Comparison of ENCODE assay signal across 23 cellular contexts in the genomic region with DNA sequence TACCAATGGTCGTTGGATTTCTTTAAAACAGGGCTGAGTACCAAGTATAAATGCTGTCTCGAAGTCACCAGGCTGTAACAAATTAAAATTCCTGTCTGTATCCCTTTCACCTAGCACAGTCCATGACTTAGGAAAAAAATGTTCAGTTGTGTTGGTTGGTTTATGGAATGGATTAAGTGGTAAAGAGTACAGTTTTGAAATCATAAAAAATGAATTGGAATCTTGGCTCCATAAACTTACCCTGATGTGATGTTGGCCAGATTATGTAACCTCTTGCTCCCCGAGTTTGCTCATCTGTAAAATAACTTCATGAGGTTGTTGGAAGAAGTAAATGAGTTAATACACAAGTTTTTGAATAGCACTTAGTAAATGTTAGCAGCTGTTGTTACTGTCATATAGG.
DNase-seq lines count a peak whose midpoint lies in the region; ATAC-seq, FAIRE-seq and TF ChIP-seq lines count a peak whose summit lies in the region.
"Had no signal": no experiment of that assay in that cellular context is flagged by ENCODE, and none has a peak within 500 bp of the region (broad histone marks: within the 10 kb centered on the region; RNA-seq: fewer than 3 reads in every experiment).

No MANE protein-coding gene starts in this region.

- TF ChIP-seq POLR2A in K562 (conservative IDR thresholded peaks at IDR 0.05), result no peak

- CTCF ChIA-PET in K562 (lab: Yijun Ruan, JAX; ENCODE audit: low intra/inter-chr PET ratio), result no interaction called here
- CTCF ChIA-PET in activated CD4-positive, alpha-beta T cell treated with anti-CD3 and anti-CD28 coated beads, Interleukin-2, amount 10 ng/mL, durations not matched to agents 7 days and 5 days (lab: Charles Lee), result interaction anchor here (0.7 kb wide), 1 partner anchor 25 kb away, joined by 3 read pairs; no protein-coding TSS in a partner anchor

- no peaks in the 10 kb centered on the region for H3K4me1 Mint-ChIP-seq in activated CD4-positive, alpha-beta T cell treated with anti-CD3 and anti-CD28 coated beads, Interleukin-2, amount 10 ng/mL, durations not matched to agents 7 days and 5 days
- H3K4me1 Mint-ChIP-seq: CD4-positive, alpha-beta memory T cell had no signal

- no peak overlapping the region for H3K27ac Mint-ChIP-seq in activated CD4-positive, alpha-beta T cell treated with anti-CD3 and anti-CD28 coated beads, Interleukin-2, amount 10 ng/mL, durations not matched to agents 7 days and 5 days
- H3K27ac Mint-ChIP-seq: CD4-positive, alpha-beta memory T cell had no signal

- H3K27me3 Mint-ChIP-seq in activated CD4-positive, alpha-beta T cell treated with anti-CD3 and anti-CD28 coated beads, Interleukin-2, amount 10 ng/mL, durations not matched to agents 7 days and 5 days, result no peaks in the 10 kb centered on the region
- H3K27me3 Mint-ChIP-seq: CD4-positive, alpha-beta memory T cell had no signal

- H3K4me1 ChIP-seq in K562 (replicated peaks in 1 of 2; ENCODE audit: control insufficient read depth in 2 of 2, insufficient read depth in 2 of 2, low read length in 2 of 2) (no peaks in the 10 kb centered on the region), lower lobe of right lung (no peaks in the 10 kb centered on the region), aorta (ENCODE audit: control insufficient read depth in 1 of 2, insufficient read depth in 2 of 2, low read length in 2 of 2) (no peaks in the 10 kb centered on the region)
- H3K4me1 ChIP-seq: BLaER1, HAP-1 had no signal

- H3K36me3 Mint-ChIP-seq in activated CD4-positive, alpha-beta T cell treated with anti-CD3 and anti-CD28 coated beads, Interleukin-2, amount 10 ng/mL, durations not matched to agents 7 days and 5 days (ENCODE audit: low read depth), result no peaks in the 10 kb centered on the region

- TF ChIP-seq CTCF in K562 (IDR thresholded peaks at IDR 0.05 in 2 of 3, conservative IDR thresholded peaks at IDR 0.05 in 1 of 3; ENCODE audit: insufficient read depth in 2 of 3, low read depth in 1 of 3, low read length in 3 of 3) (no peak), lower lobe of right lung (IDR thresholded peaks at IDR 0.05) (no peak)

- H3K9me3 Mint-ChIP-seq in activated CD4-positive, alpha-beta T cell treated with anti-CD3 and anti-CD28 coated beads, Interleukin-2, amount 10 ng/mL, durations not matched to agents 7 days and 5 days, result no peaks in the 10 kb centered on the region

- H4K20me1 ChIP-seq in K562 (replicated peaks; ENCODE audit: control insufficient read depth, insufficient read depth, low read length), result no peaks in the 10 kb centered on the region
- H4K20me1 ChIP-seq: BLaER1 had no signal

- FAIRE-seq in K562 (lab: Jason Lieb, UNC), result peak; percentile 19
- FAIRE-seq: HepG2 had no signal

- in situ Hi-C loops in K562 (cut with MboI), result no loop called here

- H3K4me2 ChIP-seq in K562 (ENCODE audit: insufficient read depth, low read length), result no peak overlapping the region
- H3K4me2 ChIP-seq: BLaER1 had no signal

- ATAC-seq in K562 (no peak), lower lobe of right lung (no peak), aorta (ENCODE audit: low FRiP score) (no peak)
- ATAC-seq: HepG2, PC-3 had no signal

- POLR2A ChIA-PET in K562 (lab: Yijun Ruan, JAX), result no interaction called here
- POLR2A ChIA-PET in activated CD4-positive, alpha-beta T cell treated with anti-CD3 and anti-CD28 coated beads, Interleukin-2, amount 10 ng/mL, durations not matched to agents 7 days and 5 days (lab: Charles Lee), result no interaction called here

- no peak overlapping the region for H3K9ac ChIP-seq in K562 (ENCODE audit: insufficient read depth in 1 of 2, low read depth in 2 of 2, low read length in 2 of 2)
- H3K9ac ChIP-seq: BLaER1 had no signal

- H3K4me3 Mint-ChIP-seq in activated CD4-positive, alpha-beta T cell treated with anti-CD3 and anti-CD28 coated beads, Interleukin-2, amount 10 ng/mL, durations not matched to agents 7 days and 5 days, result no peak overlapping the region
- H3K4me3 Mint-ChIP-seq: CD4-positive, alpha-beta memory T cell had no signal

- no peaks in the 10 kb centered on the region for H3K79me2 ChIP-seq in K562 (ENCODE audit: control insufficient read depth, insufficient read depth, low read length)

- TF ChIP-seq RAD21 in K562 (CRISPR knock-in tag; conservative IDR thresholded peaks at IDR 0.05 in 1 of 2, IDR thresholded peaks at IDR 0.05 in 1 of 2), result no peak

- H3K27ac ChIP-seq in K562 (ENCODE audit: extremely low read depth, low read depth, low read length) (no peak overlapping the region), lower lobe of right lung (no peak overlapping the region), aorta (ENCODE audit: low read depth in 1 of 2, low read length in 2 of 2) (no peak overlapping the region)
- H3K27ac ChIP-seq: BLaER1 had no signal

- H3K9me1 ChIP-seq in K562 (ENCODE audit: control insufficient read depth, insufficient read depth, low read length), result no peaks in the 10 kb centered on the region

- H2AFZ ChIP-seq in K562 (ENCODE audit: low read depth, low read length), result no peak overlapping the region

- H3K9me3 ChIP-seq in K562 (replicated peaks; ENCODE audit: control insufficient read depth, insufficient read depth, low read depth, low read length) (no peaks in the 10 kb centered on the region), lower lobe of right lung (no peaks in the 10 kb centered on the region), aorta (ENCODE audit: control insufficient read depth, low read length) (no peaks in the 10 kb centered on the region)
- H3K9me3 ChIP-seq: BLaER1, HAP-1 had no signal

- H3K36me3 ChIP-seq in K562 (ENCODE audit: control insufficient read depth, insufficient read depth, low read length) (no peaks in the 10 kb centered on the region), lower lobe of right lung (no peaks in the 10 kb centered on the region), aorta (ENCODE audit: control insufficient read depth in 1 of 2, insufficient read depth in 2 of 2, low read length in 1 of 2) (peaks cover 0 to 1% of the 10 kb centered on the region in 2 donors)
- H3K36me3 ChIP-seq: HAP-1 had no signal

- intact Hi-C loops in K562 (cut with micrococcal nuclease) (no loop called here), lower lobe of right lung (cut with DNase I) (no loop called here), aorta (cut with DNase I) (no loop called here)

- H3K27me3 ChIP-seq in K562 (ENCODE audit: control insufficient read depth in 2 of 2, insufficient read depth in 2 of 2, low read length in 2 of 2), result no peaks in the 10 kb centered on the region
- no peaks in the 10 kb centered on the region for H3K27me3 ChIP-seq in lower lobe of right lung (ENCODE audit: low read depth)
- H3K27me3 ChIP-seq in aorta (ENCODE audit: control insufficient read depth in 1 of 2, insufficient read depth in 2 of 2, low read length in 1 of 2), result no peaks in the 10 kb centered on the region
- H3K27me3 ChIP-seq: BLaER1 had no signal

- no peak for TF ChIP-seq EP300 in K562 (IDR thresholded peaks at IDR 0.05; ENCODE audit: low read length)

- no peak overlapping the region for H3K4me3 ChIP-seq in K562
- H3K4me3 ChIP-seq in lower lobe of right lung, result no peak overlapping the region
- no peak overlapping the region for H3K4me3 ChIP-seq in aorta (ENCODE audit: low read length in 2 of 2)
- H3K4me3 ChIP-seq: BLaER1, HAP-1 had no signal

- no TSS peak for BruUV-seq in K562 (replicated peaks; lab: Mats Ljungman, UMichigan)

- peak; percentile 5 for DNase-seq in EH (ENCODE audit: low read depth)
- DNase-seq in K562 (ENCODE audit: extremely low read depth in 1 of 4, low spot score in 3 of 4), result no peak
- DNase-seq in left kidney (ENCODE audit: low read depth, low spot score), result peak; percentile 37
- DNase-seq in lower lobe of right lung, result no peak
- no peak for DNase-seq in cerebellum (ENCODE audit: low spot score)
- no peak for DNase-seq in aorta
- DNase-seq in activated CD4-positive, alpha-beta T cell treated with anti-CD3 and anti-CD28 coated beads, Interleukin-2, amount 10 ng/mL, durations not matched to agents 7 days and 5 days, result no peak
- DNase-seq: ACHN; CD4-positive, alpha-beta memory T cell; DMS153; EL; KG1; NCI-H1105 treated with DMSO at 0.1 percent for 48 hours; NCI-H1694; NCI-H2081 treated with DMSO at 0.1 percent for 48 hours; NCI-H510A; NCI-H748 treated with DMSO at 0.1 percent for 48 hours; PC-3; RPMI8226; SHP77 treated with DMSO at 0.1 percent for 48 hours had no signal

- WGBS in K562 (ENCODE audit: insufficient coverage, low coverage, missing lambda C conversion rate), result 11% methylated on average over 3 of the region's 3 CpGs
- 75 to 79% methylated on average over 3 of the region's 3 CpGs for WGBS in aorta, 2 donors

TF ChIP-seq in K562, 482 proteins besides CTCF, POLR2A, EP300 and RAD21 (continues in another document):
- TF ChIP-seq MECOM (CRISPR knock-in tag; IDR thresholded peaks at IDR 0.05), result no peak
- TF ChIP-seq, protein P1, sequence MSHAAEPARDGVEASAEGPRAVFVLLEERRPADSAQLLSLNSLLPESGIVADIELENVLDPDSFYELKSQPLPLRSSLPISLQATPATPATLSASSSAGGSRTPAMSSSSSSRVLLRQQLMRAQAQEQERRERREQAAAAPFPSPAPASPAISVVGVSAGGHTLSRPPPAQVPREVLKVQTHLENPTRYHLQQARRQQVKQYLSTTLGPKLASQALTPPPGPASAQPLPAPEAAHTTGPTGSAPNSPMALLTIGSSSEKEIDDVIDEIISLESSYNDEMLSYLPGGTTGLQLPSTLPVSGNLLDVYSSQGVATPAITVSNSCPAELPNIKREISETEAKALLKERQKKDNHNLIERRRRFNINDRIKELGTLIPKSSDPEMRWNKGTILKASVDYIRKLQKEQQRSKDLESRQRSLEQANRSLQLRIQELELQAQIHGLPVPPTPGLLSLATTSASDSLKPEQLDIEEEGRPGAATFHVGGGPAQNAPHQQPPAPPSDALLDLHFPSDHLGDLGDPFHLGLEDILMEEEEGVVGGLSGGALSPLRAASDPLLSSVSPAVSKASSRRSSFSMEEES (CRISPR knock-in tag; IDR thresholded peaks at IDR 0.05), result no peak
- TF ChIP-seq, protein P2, sequence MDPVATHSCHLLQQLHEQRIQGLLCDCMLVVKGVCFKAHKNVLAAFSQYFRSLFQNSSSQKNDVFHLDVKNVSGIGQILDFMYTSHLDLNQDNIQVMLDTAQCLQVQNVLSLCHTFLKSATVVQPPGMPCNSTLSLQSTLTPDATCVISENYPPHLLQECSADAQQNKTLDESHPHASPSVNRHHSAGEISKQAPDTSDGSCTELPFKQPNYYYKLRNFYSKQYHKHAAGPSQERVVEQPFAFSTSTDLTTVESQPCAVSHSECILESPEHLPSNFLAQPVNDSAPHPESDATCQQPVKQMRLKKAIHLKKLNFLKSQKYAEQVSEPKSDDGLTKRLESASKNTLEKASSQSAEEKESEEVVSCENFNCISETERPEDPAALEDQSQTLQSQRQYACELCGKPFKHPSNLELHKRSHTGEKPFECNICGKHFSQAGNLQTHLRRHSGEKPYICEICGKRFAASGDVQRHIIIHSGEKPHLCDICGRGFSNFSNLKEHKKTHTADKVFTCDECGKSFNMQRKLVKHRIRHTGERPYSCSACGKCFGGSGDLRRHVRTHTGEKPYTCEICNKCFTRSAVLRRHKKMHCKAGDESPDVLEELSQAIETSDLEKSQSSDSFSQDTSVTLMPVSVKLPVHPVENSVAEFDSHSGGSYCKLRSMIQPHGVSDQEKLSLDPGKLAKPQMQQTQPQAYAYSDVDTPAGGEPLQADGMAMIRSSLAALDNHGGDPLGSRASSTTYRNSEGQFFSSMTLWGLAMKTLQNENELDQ (CRISPR knock-in tag; IDR thresholded peaks at IDR 0.05; ENCODE audit: borderline replicate concordance), result no peak

Comparison
In these comparisons a context has a peak if more than half of its experiments do, and no peak if none do; other contexts are left out.
1. DNase-seq: peak in EH (single experiment) and left kidney (single experiment); none in K562 (0 of 4), lower lobe of right lung (single experiment), cerebellum (single experiment), aorta (0 of 2) and activated CD4-positive, alpha-beta T cell treated with anti-CD3 and anti-CD28 coated beads, Interleukin-2, amount 10 ng/mL, durations not matched to agents 7 days and 5 days (single experiment).